Comparison of ENCODE assay signal across 1 cellular context in genomic region chr7:148903504-148903903, GRCh38.
TF ChIP-seq lines count a peak whose summit lies in the region.

No MANE protein-coding gene starts in this region.

TF ChIP-seq in K562, 482 proteins besides CTCF, POLR2A, EP300 and RAD21 (continues in another document):
- TF ChIP-seq ZBTB11 (CRISPR knock-in tag; IDR thresholded peaks at IDR 0.05) (no peak), NCOR1 (IDR thresholded peaks at IDR 0.05) (peak; percentile 16; the same call in 1 of the 2 replicates), ZBTB2 (IDR thresholded peaks at IDR 0.05) (no peak), KLF13 (tag; IDR thresholded peaks at IDR 0.05; ENCODE audit: borderline replicate concordance, low read depth) (no peak), CHD4 (IDR thresholded peaks at IDR 0.05; ENCODE audit: insufficient read depth, insufficient replicate concordance, low read depth, low read length, poor library complexity, severe bottlenecking) (no peak), MITF (IDR thresholded peaks at IDR 0.05) (no peak), KDM1A (IDR thresholded peaks at IDR 0.05) (peak; percentile 37 to 50; a peak in 2 of 4 replicates), TAL1 (IDR thresholded peaks at IDR 0.05) (peak; percentile 39; the same call in 1 of the 2 replicates), SRSF3 (IDR thresholded peaks at IDR 0.05; ENCODE audit: insufficient read depth, low read length) (no peak), ASH1L (IDR thresholded peaks at IDR 0.05; ENCODE audit: borderline replicate concordance, low read depth, partially characterized antibody) (no peak), ARID1B (IDR thresholded peaks at IDR 0.05) (peak; percentile 62), EHMT2 (IDR thresholded peaks at IDR 0.05) (peak; percentile 37; the same call in 1 of the 2 replicates), IRF9 (tag; IDR thresholded peaks at IDR 0.05) (no peak), ZNF75A (CRISPR knock-in tag; IDR thresholded peaks at IDR 0.05) (no peak), PHTF2 (CRISPR knock-in tag; IDR thresholded peaks at IDR 0.05) (no peak), CTCFL (IDR thresholded peaks at IDR 0.05; ENCODE audit: borderline replicate concordance, insufficient read depth, low read depth, low read length, poor library complexity, severe bottlenecking) (no peak), ZBTB9 (CRISPR knock-in tag; IDR thresholded peaks at IDR 0.05) (no peak), NONO (IDR thresholded peaks at IDR 0.05; ENCODE audit: low read depth in 2 of 2, low read length in 1 of 2) (no peak), ZBTB8A (IDR thresholded peaks at IDR 0.05; ENCODE audit: partially characterized antibody) (no peak), ID3 (CRISPR knock-in tag; IDR thresholded peaks at IDR 0.05) (no peak), ID3 (tag; IDR thresholded peaks at IDR 0.05) (no peak), USF1 (CRISPR knock-in tag; IDR thresholded peaks at IDR 0.05) (no peak), BRD9 (IDR thresholded peaks at IDR 0.05; ENCODE audit: low read depth, partially characterized antibody) (no peak), HOMEZ (CRISPR knock-in tag; IDR thresholded peaks at IDR 0.05) (no peak), ELF1 (tag; IDR thresholded peaks at IDR 0.05) (no peak), ZBED1 (IDR thresholded peaks at IDR 0.05) (no peak), RFX7 (CRISPR knock-in tag; IDR thresholded peaks at IDR 0.05) (no peak), CBFA2T3 (IDR thresholded peaks at IDR 0.05) (peak; percentile 60), FOS (IDR thresholded peaks at IDR 0.05; ENCODE audit: extremely low read depth, insufficient read length) (no peak), UBTF (IDR thresholded peaks at IDR 0.05; ENCODE audit: borderline replicate concordance in 1 of 2, low read depth in 2 of 2, low read length in 2 of 2) (no peak), DPF2 (IDR thresholded peaks at IDR 0.05) (peak; percentile 29; the same call in 1 of the 2 replicates), ZNF232 (CRISPR knock-in tag; IDR thresholded peaks at IDR 0.05) (no peak), ZFP91 (CRISPR knock-in tag; IDR thresholded peaks at IDR 0.05) (no peak), SMAD3 (CRISPR knock-in tag; conservative IDR thresholded peaks at IDR 0.05) (no peak), MTA3 (IDR thresholded peaks at IDR 0.05; ENCODE audit: borderline replicate concordance) (0 out of 2 replicates have a peak, but pooled peaks have one; percentile 18), PHF20 (IDR thresholded peaks at IDR 0.05; ENCODE audit: partially characterized antibody) (no peak), ADNP (tag; IDR thresholded peaks at IDR 0.05) (no peak), DIDO1 (tag; IDR thresholded peaks at IDR 0.05; ENCODE audit: low read depth) (no peak), MYC (IDR thresholded peaks at IDR 0.05; ENCODE audit: low read depth, low read length) (no peak), MYC (CRISPR knock-in tag; IDR thresholded peaks at IDR 0.05; ENCODE audit: borderline replicate concordance, low read depth) (no peak), HBP1 (CRISPR knock-in tag; IDR thresholded peaks at IDR 0.05) (no peak), KAT7 (CRISPR knock-in tag; IDR thresholded peaks at IDR 0.05; ENCODE audit: borderline replicate concordance) (no peak), GATAD2B (IDR thresholded peaks at IDR 0.05; ENCODE audit: borderline replicate concordance) (no peak), CHD1 (IDR thresholded peaks at IDR 0.05; ENCODE audit: low read length) (no peak), ATF7 (IDR thresholded peaks at IDR 0.05) (no peak)
